In genomic region chr16:74523706-74524105, GRCh38 we compare ENCODE assay signal across 5 cellular contexts.
TF ChIP-seq lines count a peak whose summit lies in the region.

No MANE protein-coding gene starts in this region.

TF ChIP-seq in A549, 52 proteins besides CTCF, POLR2A, EP300 and RAD21:
- TF ChIP-seq MAFK (IDR thresholded peaks at IDR 0.05; ENCODE audit: partially characterized antibody): peak; percentile 81

TF ChIP-seq in IMR-90, 13 proteins besides CTCF, POLR2A, EP300 and RAD21:
- TF ChIP-seq MAFK (IDR thresholded peaks at IDR 0.05; ENCODE audit: low read depth, low read length): peak; percentile 84

TF ChIP-seq in WTC11, 78 proteins besides CTCF, POLR2A, EP300 and RAD21:
- peak; percentile 30; the same call in 1 of the 2 replicates for TF ChIP-seq HMGA2 (CRISPR knock-in tag; IDR thresholded peaks at IDR 0.05)
TF ChIP-seq in WTC11: peak in this region for 1; not testable (repeated sequence) for 77.

TF ChIP-seq in K562, 482 proteins besides CTCF, POLR2A, EP300 and RAD21:
- peak; percentile 43; the same call in 1 of the 2 replicates for TF ChIP-seq MAFK (IDR thresholded peaks at IDR 0.05; ENCODE audit: low read length)
- peak; percentile 26; the same call in 1 of the 2 replicates for TF ChIP-seq MAFF (IDR thresholded peaks at IDR 0.05; ENCODE audit: low read length)
- TF ChIP-seq ZNF316 (IDR thresholded peaks at IDR 0.05): peak; percentile 78
- peak; percentile 49; the same call in 1 of the 2 replicates for TF ChIP-seq C11orf30 (IDR thresholded peaks at IDR 0.05; ENCODE audit: low read depth)

TF ChIP-seq in HepG2, 621 proteins besides CTCF, POLR2A, EP300 and RAD21:
- TF ChIP-seq MAFF (IDR thresholded peaks at IDR 0.05; ENCODE audit: low read depth, low read length) (peak; percentile 77), MAFK (conservative IDR thresholded peaks at IDR 0.05 in 1 of 2, IDR thresholded peaks at IDR 0.05 in 1 of 2; ENCODE audit: low read length in 2 of 2) (peak; percentile 62 to 87; a peak in 3 of 4 replicates)
